ENCODE assay signal across 1 cellular context in the genomic region with DNA sequence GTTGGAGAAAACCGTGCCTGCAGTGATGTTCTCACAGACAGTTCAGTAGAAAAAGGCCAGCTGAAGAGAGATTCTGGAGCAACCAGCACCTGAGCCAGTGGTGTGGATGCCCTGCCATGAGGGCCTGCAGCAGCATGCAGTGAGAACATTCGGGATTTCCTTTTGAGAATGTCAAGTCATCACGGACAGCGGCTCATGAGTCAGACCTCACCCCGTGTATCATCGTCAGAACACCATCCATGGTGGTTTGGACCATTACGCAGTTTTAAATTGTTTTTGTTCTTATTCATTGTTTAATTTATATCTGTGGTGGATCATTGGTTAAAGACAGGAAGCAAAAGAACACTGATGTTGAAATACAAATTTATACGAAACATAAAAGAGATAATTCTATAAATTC.
TF ChIP-seq lines count a peak whose summit lies in the region.

No MANE protein-coding gene starts in this region.

TF ChIP-seq in A549, 52 proteins besides CTCF, POLR2A, EP300 and RAD21 (continued from another document):
- TF ChIP-seq, protein P1, sequence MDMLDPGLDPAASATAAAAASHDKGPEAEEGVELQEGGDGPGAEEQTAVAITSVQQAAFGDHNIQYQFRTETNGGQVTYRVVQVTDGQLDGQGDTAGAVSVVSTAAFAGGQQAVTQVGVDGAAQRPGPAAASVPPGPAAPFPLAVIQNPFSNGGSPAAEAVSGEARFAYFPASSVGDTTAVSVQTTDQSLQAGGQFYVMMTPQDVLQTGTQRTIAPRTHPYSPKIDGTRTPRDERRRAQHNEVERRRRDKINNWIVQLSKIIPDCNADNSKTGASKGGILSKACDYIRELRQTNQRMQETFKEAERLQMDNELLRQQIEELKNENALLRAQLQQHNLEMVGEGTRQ (IDR thresholded peaks at IDR 0.05) = no peak
- TF ChIP-seq EHF (CRISPR knock-in tag; IDR thresholded peaks at IDR 0.05) (no peak), RARB (CRISPR knock-in tag; IDR thresholded peaks at IDR 0.05) (no peak), FOXS1 (CRISPR knock-in tag; IDR thresholded peaks at IDR 0.05) (no peak), NPAS2 (CRISPR knock-in tag; IDR thresholded peaks at IDR 0.05; ENCODE audit: borderline replicate concordance) (no peak), SMC3 (IDR thresholded peaks at IDR 0.05) (peak; percentile 63; the same call in 2 of the 3 replicates), PHF8 (IDR thresholded peaks at IDR 0.05; ENCODE audit: borderline replicate concordance, low read depth) (no peak), CBX2 (IDR thresholded peaks at IDR 0.05; ENCODE audit: borderline replicate concordance, low read depth) (no peak), KDM5A (IDR thresholded peaks at IDR 0.05) (no peak), EHMT2 (IDR thresholded peaks at IDR 0.05; ENCODE audit: low read depth) (no peak), ZC3H11A (IDR thresholded peaks at IDR 0.05) (no peak), FOSB (CRISPR knock-in tag; IDR thresholded peaks at IDR 0.05) (peak; percentile 55; the same call in 1 of the 2 replicates), GATA3 (IDR thresholded peaks at IDR 0.05; ENCODE audit: borderline replicate concordance) (peak; percentile 80), MAZ (IDR thresholded peaks at IDR 0.05; ENCODE audit: borderline replicate concordance, low read depth, low read length) (no peak), ZSCAN20 (CRISPR knock-in tag; IDR thresholded peaks at IDR 0.05) (no peak), POLR2AphosphoS2 (conservative IDR thresholded peaks at IDR 0.05; ENCODE audit: low read length) (no peak), TP53 (CRISPR knock-in tag; IDR thresholded peaks at IDR 0.05) (no peak), HEYL (CRISPR knock-in tag; IDR thresholded peaks at IDR 0.05) (no peak), HOXB13 (CRISPR knock-in tag; IDR thresholded peaks at IDR 0.05; ENCODE audit: low read depth) (peak; percentile 89; the same call in 1 of the 2 replicates), SREBF2 (IDR thresholded peaks at IDR 0.05) (no peak), MYC (IDR thresholded peaks at IDR 0.05; ENCODE audit: borderline replicate concordance, low read length) (no peak), KDM1A (IDR thresholded peaks at IDR 0.05; ENCODE audit: low read depth) (no peak), HOXA7 (CRISPR knock-in tag; IDR thresholded peaks at IDR 0.05) (peak; percentile 63; the same call in 1 of the 2 replicates), HOXB5 (CRISPR knock-in tag; IDR thresholded peaks at IDR 0.05) (peak; percentile 90), ZNF302 (CRISPR knock-in tag; IDR thresholded peaks at IDR 0.05) (peak; percentile 74; the same call in 1 of the 2 replicates), BHLHE40 (IDR thresholded peaks at IDR 0.05; ENCODE audit: low read depth, low read length) (no peak), NR3C1 (IDR thresholded peaks at IDR 0.05) (no peak), RFX5 (IDR thresholded peaks at IDR 0.05) (no peak), ZFP36 (IDR thresholded peaks at IDR 0.05; ENCODE audit: borderline replicate concordance, partially characterized antibody) (no peak), ESRRA (IDR thresholded peaks at IDR 0.05; ENCODE audit: borderline replicate concordance, low read length) (no peak)
- TF ChIP-seq, protein P2, sequence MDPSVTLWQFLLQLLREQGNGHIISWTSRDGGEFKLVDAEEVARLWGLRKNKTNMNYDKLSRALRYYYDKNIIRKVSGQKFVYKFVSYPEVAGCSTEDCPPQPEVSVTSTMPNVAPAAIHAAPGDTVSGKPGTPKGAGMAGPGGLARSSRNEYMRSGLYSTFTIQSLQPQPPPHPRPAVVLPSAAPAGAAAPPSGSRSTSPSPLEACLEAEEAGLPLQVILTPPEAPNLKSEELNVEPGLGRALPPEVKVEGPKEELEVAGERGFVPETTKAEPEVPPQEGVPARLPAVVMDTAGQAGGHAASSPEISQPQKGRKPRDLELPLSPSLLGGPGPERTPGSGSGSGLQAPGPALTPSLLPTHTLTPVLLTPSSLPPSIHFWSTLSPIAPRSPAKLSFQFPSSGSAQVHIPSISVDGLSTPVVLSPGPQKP (IDR thresholded peaks at IDR 0.05; ENCODE audit: low read depth, low read length) = no peak
- TF ChIP-seq, protein P3, sequence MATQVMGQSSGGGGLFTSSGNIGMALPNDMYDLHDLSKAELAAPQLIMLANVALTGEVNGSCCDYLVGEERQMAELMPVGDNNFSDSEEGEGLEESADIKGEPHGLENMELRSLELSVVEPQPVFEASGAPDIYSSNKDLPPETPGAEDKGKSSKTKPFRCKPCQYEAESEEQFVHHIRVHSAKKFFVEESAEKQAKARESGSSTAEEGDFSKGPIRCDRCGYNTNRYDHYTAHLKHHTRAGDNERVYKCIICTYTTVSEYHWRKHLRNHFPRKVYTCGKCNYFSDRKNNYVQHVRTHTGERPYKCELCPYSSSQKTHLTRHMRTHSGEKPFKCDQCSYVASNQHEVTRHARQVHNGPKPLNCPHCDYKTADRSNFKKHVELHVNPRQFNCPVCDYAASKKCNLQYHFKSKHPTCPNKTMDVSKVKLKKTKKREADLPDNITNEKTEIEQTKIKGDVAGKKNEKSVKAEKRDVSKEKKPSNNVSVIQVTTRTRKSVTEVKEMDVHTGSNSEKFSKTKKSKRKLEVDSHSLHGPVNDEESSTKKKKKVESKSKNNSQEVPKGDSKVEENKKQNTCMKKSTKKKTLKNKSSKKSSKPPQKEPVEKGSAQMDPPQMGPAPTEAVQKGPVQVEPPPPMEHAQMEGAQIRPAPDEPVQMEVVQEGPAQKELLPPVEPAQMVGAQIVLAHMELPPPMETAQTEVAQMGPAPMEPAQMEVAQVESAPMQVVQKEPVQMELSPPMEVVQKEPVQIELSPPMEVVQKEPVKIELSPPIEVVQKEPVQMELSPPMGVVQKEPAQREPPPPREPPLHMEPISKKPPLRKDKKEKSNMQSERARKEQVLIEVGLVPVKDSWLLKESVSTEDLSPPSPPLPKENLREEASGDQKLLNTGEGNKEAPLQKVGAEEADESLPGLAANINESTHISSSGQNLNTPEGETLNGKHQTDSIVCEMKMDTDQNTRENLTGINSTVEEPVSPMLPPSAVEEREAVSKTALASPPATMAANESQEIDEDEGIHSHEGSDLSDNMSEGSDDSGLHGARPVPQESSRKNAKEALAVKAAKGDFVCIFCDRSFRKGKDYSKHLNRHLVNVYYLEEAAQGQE (IDR thresholded peaks at IDR 0.05) = no peak
- TF ChIP-seq, protein P4, sequence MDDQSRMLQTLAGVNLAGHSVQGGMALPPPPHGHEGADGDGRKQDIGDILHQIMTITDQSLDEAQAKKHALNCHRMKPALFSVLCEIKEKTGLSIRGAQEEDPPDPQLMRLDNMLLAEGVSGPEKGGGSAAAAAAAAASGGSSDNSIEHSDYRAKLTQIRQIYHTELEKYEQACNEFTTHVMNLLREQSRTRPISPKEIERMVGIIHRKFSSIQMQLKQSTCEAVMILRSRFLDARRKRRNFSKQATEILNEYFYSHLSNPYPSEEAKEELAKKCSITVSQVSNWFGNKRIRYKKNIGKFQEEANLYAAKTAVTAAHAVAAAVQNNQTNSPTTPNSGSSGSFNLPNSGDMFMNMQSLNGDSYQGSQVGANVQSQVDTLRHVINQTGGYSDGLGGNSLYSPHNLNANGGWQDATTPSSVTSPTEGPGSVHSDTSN (IDR thresholded peaks at IDR 0.05) = no peak
- TF ChIP-seq, protein P5, sequence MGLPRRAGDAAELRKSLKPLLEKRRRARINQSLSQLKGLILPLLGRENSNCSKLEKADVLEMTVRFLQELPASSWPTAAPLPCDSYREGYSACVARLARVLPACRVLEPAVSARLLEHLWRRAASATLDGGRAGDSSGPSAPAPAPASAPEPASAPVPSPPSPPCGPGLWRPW (IDR thresholded peaks at IDR 0.05) = peak; percentile 65
- TF ChIP-seq, protein P6, sequence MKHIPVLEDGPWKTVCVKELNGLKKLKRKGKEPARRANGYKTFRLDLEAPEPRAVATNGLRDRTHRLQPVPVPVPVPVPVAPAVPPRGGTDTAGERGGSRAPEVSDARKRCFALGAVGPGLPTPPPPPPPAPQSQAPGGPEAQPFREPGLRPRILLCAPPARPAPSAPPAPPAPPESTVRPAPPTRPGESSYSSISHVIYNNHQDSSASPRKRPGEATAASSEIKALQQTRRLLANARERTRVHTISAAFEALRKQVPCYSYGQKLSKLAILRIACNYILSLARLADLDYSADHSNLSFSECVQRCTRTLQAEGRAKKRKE (CRISPR knock-in tag; IDR thresholded peaks at IDR 0.05; ENCODE audit: low read depth) = peak; percentile 94; the same call in 1 of the 2 replicates
- TF ChIP-seq, protein P7, sequence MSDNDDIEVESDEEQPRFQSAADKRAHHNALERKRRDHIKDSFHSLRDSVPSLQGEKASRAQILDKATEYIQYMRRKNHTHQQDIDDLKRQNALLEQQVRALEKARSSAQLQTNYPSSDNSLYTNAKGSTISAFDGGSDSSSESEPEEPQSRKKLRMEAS (IDR thresholded peaks at IDR 0.05) = peak; percentile 96
